ENCODE assay signal across 21 cellular contexts in genomic region chr13:55440465-55441085, GRCh38.
"Had no signal": no experiment of that assay in that cellular context is flagged by ENCODE, and none has a peak within 500 bp of the region (broad histone marks: within the 10 kb centered on the region; RNA-seq: fewer than 3 reads in every experiment).

No MANE protein-coding gene starts in this region.

- H3K27me3 ChIP-seq: esophagus squamous epithelium, gastroesophageal sphincter, ovary, right atrium auricular region, sigmoid colon, stomach, uterus had no signal

- H3K4me1 Mint-ChIP-seq: naive thymus-derived CD4-positive, alpha-beta T cell had no signal

- DNase-seq: effector memory CD8-positive, alpha-beta T cell; esophagus squamous epithelium; foreskin fibroblast; glutamatergic neuron; kidney glomerular epithelial cell; mesendoderm; naive thymus-derived CD4-positive, alpha-beta T cell; nephron progenitor cell; nucleus accumbens; ovary; sigmoid colon; stimulated activated CD4-positive, alpha-beta T cell treated with anti-CD3 and anti-CD28 coated beads, Interleukin-12 subunit alpha, Interleukin-12 subunit beta, amount 100 ng/mL, for 4 hours; stimulated activated naive CD4-positive, alpha-beta T cell; stomach; substantia nigra; uterus had no signal

- H3K4me3 ChIP-seq: esophagus squamous epithelium, gastroesophageal sphincter, ovary, right atrium auricular region, sigmoid colon, skin epidermis, stomach, uterus had no signal

- H3K27ac ChIP-seq: esophagus squamous epithelium, gastroesophageal sphincter, ovary, right atrium auricular region, sigmoid colon, skin epidermis, stomach, uterus had no signal

- H3K4me1 ChIP-seq: esophagus squamous epithelium, gastroesophageal sphincter, right atrium auricular region, sigmoid colon, stomach, uterus had no signal

- H3K4me3 Mint-ChIP-seq: dendritic cell treated with granulocyte-macrophage colony-stimulating factor and Interleukin-4, amounts not matched to agents 40 ng/mL and 50 ng/mL, for 4 days; effector memory CD8-positive, alpha-beta T cell; naive thymus-derived CD4-positive, alpha-beta T cell; nephron progenitor cell; type B pancreatic cell had no signal

- H3K27ac Mint-ChIP-seq: dendritic cell treated with granulocyte-macrophage colony-stimulating factor and Interleukin-4, amounts not matched to agents 40 ng/mL and 50 ng/mL, for 4 days; effector memory CD8-positive, alpha-beta T cell; naive thymus-derived CD4-positive, alpha-beta T cell; nephron progenitor cell; type B pancreatic cell had no signal

- H3K9me3 ChIP-seq: esophagus squamous epithelium, gastroesophageal sphincter, ovary, right atrium auricular region, stomach, uterus had no signal

- H3K9me3 Mint-ChIP-seq: nephron progenitor cell, type B pancreatic cell had no signal

- ATAC-seq: effector memory CD8-positive, alpha-beta T cell; gastroesophageal sphincter; naive thymus-derived CD4-positive, alpha-beta T cell had no signal

- H3K27me3 Mint-ChIP-seq: dendritic cell treated with granulocyte-macrophage colony-stimulating factor and Interleukin-4, amounts not matched to agents 40 ng/mL and 50 ng/mL, for 4 days; effector memory CD8-positive, alpha-beta T cell; naive thymus-derived CD4-positive, alpha-beta T cell; type B pancreatic cell had no signal

- H3K36me3 Mint-ChIP-seq: naive thymus-derived CD4-positive, alpha-beta T cell; type B pancreatic cell had no signal

- H3K36me3 ChIP-seq: esophagus squamous epithelium, gastroesophageal sphincter, ovary, right atrium auricular region, sigmoid colon, stomach, uterus had no signal
